In genomic region chr14:75389679-75390078, GRCh38 we compare ENCODE assay signal across 15 cellular contexts.
"Had no signal": no experiment of that assay in that cellular context is flagged by ENCODE, and none has a peak within 500 bp of the region (broad histone marks: within the 10 kb centered on the region; RNA-seq: fewer than 3 reads in every experiment).

No MANE protein-coding gene starts in this region.

- H3K4me1 Mint-ChIP-seq: activated naive CD8-positive, alpha-beta T cell treated with anti-CD3 and anti-CD28 coated beads, Interleukin-2, amount 50 U/mL, for 24 hours; nephron; stimulated activated naive CD8-positive, alpha-beta T cell treated with anti-CD3 and anti-CD28 coated beads, Interleukin-15, amount 100 ng/mL, for 72 hours had no signal

- H3K4me3 Mint-ChIP-seq: activated naive CD4-positive, alpha-beta T cell treated with anti-CD3 and anti-CD28 coated beads for 36 hours; activated naive CD8-positive, alpha-beta T cell treated with anti-CD3 and anti-CD28 coated beads, Interleukin-2, amount 50 U/mL, for 24 hours; nephron; stimulated activated naive CD8-positive, alpha-beta T cell treated with anti-CD3 and anti-CD28 coated beads, Interleukin-15, amount 100 ng/mL, for 72 hours had no signal

- DNase-seq: activated CD4-positive, alpha-beta T cell treated with anti-CD3 and anti-CD28 coated beads, Interleukin-2, amount 50 U/mL, for 48 hours; activated naive CD4-positive, alpha-beta T cell treated with anti-CD3 and anti-CD28 coated beads for 36 hours; activated naive CD8-positive, alpha-beta T cell treated with anti-CD3 and anti-CD28 coated beads, Interleukin-2, amount 50 U/mL, for 24 hours; colonic mucosa; foreskin melanocyte; kidney glomerular epithelial cell; right lobe of liver; spleen; stimulated activated naive CD8-positive, alpha-beta T cell treated with anti-CD3 and anti-CD28 coated beads, Interleukin-15, amount 100 ng/mL, for 72 hours; upper lobe of left lung; WERI-Rb-1 had no signal

- H3K27me3 Mint-ChIP-seq: activated naive CD8-positive, alpha-beta T cell treated with anti-CD3 and anti-CD28 coated beads, Interleukin-2, amount 50 U/mL, for 24 hours had no signal

- H3K4me3 ChIP-seq: colonic mucosa, prostate gland, right lobe of liver, spleen, upper lobe of left lung had no signal

- ATAC-seq: activated naive CD8-positive, alpha-beta T cell treated with anti-CD3 and anti-CD28 coated beads, Interleukin-2, amount 50 U/mL, for 24 hours; esophagus mucosa; right lobe of liver; stimulated activated naive CD8-positive, alpha-beta T cell treated with anti-CD3 and anti-CD28 coated beads, Interleukin-15, amount 100 ng/mL, for 72 hours had no signal

- H3K9me3 ChIP-seq: colonic mucosa, prostate gland, right lobe of liver, upper lobe of left lung had no signal

- H3K27ac Mint-ChIP-seq: activated naive CD4-positive, alpha-beta T cell treated with anti-CD3 and anti-CD28 coated beads for 36 hours; activated naive CD8-positive, alpha-beta T cell treated with anti-CD3 and anti-CD28 coated beads, Interleukin-2, amount 50 U/mL, for 24 hours; activated T-helper 2 cell treated with anti-CD3 and anti-CD28 coated beads, Interferon-gamma antibody, Interleukin-2, Interleukin-4, amounts not matched to agents 10 μg/mL and 5 μg/mL and 100 μg/mL, durations not matched to agents 14 hours and 24 hours and 36 hours; nephron had no signal

- H3K9me3 Mint-ChIP-seq: activated T-helper 2 cell treated with anti-CD3 and anti-CD28 coated beads, Interferon-gamma antibody, Interleukin-2, Interleukin-4, amounts not matched to agents 10 μg/mL and 5 μg/mL and 100 μg/mL, durations not matched to agents 14 hours and 24 hours and 36 hours had no signal
